8 cellular contexts compared by ENCODE assay signal in the genomic region with DNA sequence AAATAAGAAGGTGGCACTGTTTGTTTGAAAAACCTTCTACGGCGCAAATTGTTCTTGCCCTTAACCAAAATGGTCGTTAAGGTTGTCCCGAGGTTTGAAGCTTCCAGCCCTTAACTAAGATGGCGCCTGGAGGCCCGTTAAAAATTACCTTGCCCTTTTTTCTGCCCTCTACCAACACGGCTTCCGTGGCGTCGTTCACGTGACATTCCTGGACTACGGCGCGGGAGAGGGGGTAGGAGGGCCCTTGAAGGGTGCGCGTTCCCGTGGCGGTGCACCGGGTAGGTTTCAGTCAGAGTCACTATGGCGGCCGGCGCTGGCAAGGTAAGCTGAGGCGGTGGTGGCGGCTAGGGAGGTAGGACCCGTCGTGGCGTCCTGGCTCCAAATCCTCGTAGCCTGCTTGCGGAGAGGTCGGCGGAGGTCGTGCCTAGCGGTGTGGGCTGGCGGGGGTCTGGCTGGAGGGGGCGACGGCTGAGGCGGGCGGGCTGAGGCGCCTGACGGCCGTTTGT. TPM values are rescaled to one million over a fixed set of nuclear protein-coding genes. Genes with fewer than 3 reads are reported as not detected.
A peak's percentile ranks its signal among the peaks of the same experiment; 100 is the strongest.
DNase-seq lines count a peak whose midpoint lies in the region; ATAC-seq, FAIRE-seq and TF ChIP-seq lines count a peak whose summit lies in the region.

A gene with protein sequence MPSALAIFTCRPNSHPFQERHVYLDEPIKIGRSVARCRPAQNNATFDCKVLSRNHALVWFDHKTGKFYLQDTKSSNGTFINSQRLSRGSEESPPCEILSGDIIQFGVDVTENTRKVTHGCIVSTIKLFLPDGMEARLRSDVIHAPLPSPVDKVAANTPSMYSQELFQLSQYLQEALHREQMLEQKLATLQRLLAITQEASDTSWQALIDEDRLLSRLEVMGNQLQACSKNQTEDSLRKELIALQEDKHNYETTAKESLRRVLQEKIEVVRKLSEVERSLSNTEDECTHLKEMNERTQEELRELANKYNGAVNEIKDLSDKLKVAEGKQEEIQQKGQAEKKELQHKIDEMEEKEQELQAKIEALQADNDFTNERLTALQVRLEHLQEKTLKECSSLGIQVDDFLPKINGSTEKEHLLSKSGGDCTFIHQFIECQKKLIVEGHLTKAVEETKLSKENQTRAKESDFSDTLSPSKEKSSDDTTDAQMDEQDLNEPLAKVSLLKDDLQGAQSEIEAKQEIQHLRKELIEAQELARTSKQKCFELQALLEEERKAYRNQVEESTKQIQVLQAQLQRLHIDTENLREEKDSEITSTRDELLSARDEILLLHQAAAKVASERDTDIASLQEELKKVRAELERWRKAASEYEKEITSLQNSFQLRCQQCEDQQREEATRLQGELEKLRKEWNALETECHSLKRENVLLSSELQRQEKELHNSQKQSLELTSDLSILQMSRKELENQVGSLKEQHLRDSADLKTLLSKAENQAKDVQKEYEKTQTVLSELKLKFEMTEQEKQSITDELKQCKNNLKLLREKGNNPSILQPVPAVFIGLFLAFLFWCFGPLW (plus strand): TSS at position 288 of the 506 bp plus-strand sequence. CDS start 1,343 bp downstream, outside the sequence.

- ATAC-seq in GM18499 (IDR thresholded peaks at IDR 0.05; ENCODE audit: insufficient read depth, unreplicated experiment): peak; percentile 81
- peak; percentile 94 for ATAC-seq in HG02943 (IDR thresholded peaks at IDR 0.05; ENCODE audit: low read depth, unreplicated experiment)
- ATAC-seq in psoas muscle: peak; percentile 97 to 99 (median 98)

- DNase-seq in NCI-H187 treated with DMSO at 0.1 percent for 48 hours (lab: John Stamatoyannopoulos, UW): peak; percentile 80
- peak; percentile 43 to 98 (median 94) for DNase-seq in anterior cingulate cortex (lab: John Stamatoyannopoulos, UW)
- peak; percentile 98 for DNase-seq in right atrium auricular region (ENCODE audit: low spot score)
- DNase-seq in psoas muscle: peak; percentile 97 to 99
- peak; percentile 94 for DNase-seq in urothelium cell line (ENCODE audit: low spot score)

- WGBS in psoas muscle, 3 donors: 0% methylated on average over 37 to 41 of the region's 41 CpGs

- FAIRE-seq in urothelium cell line (lab: Jason Lieb, UNC): peak; percentile 52

- peaks cover 0 to 31% of the 10 kb centered on the region in 2 donors for H3K4me1 ChIP-seq in right atrium auricular region
- peaks cover 14% of the 10 kb centered on the region for H3K4me1 ChIP-seq in psoas muscle

- no peaks in the 10 kb centered on the region for H3K27me3 ChIP-seq in right atrium auricular region
- H3K27me3 ChIP-seq in psoas muscle (ENCODE audit: insufficient read depth in 3 of 3, low read length in 2 of 3): no peaks in the 10 kb centered on the region

- intact Hi-C loops in T-helper 2 cell treated with Interferon-gamma antibody and Interleukin-4, amounts not matched to agents 100 ng/mL and 5 ng/mL, for 36 hours (cut with micrococcal nuclease): loop anchor here (1.0 to 5.0 kb wide), 6 partner anchors 46 to 551 kb away; partner anchors contain the start of genes ARF4, HTD2, PDE12 and RPP14
- intact Hi-C loops in psoas muscle (cut with DNase I): loop anchor here (1.0 to 5.0 kb wide), 2 partner anchors 59 to 63 kb away; partner anchors contain the start of gene DENND6A (in 1 of the 2)

- TF ChIP-seq CTCF in right atrium auricular region (IDR thresholded peaks at IDR 0.05): no peak
- TF ChIP-seq CTCF in psoas muscle (IDR thresholded peaks at IDR 0.05): no peak

- no peaks in the 10 kb centered on the region for H3K36me3 ChIP-seq in right atrium auricular region
- peaks cover 0 to 13% of the 10 kb centered on the region in 2 donors for H3K36me3 ChIP-seq in psoas muscle (ENCODE audit: insufficient read depth in 1 of 2, low read depth in 1 of 2)

- H3K4me3 ChIP-seq in right atrium auricular region: peak within 1 kb of the TSS; percentile 77 to 79
- peak within 1 kb of the TSS; percentile 98 for H3K4me3 ChIP-seq in psoas muscle

- H3K27ac ChIP-seq in right atrium auricular region (peak within 1 kb of the TSS; percentile 77 to 87), psoas muscle (peak within 1 kb of the TSS; percentile 95)

- H3K9me3 ChIP-seq in right atrium auricular region (no peaks in the 10 kb centered on the region), psoas muscle (no peaks in the 10 kb centered on the region)

RNA-seq across cellular contexts. Expression of the gene that starts here (rescaled TPM):
- 51.1 and 53.4 TPM in 2 replicates for total RNA-seq in T-helper 2 cell treated with Interferon-gamma antibody and Interleukin-4, amounts not matched to agents 100 ng/mL and 5 ng/mL, for 36 hours
- 100 to 1,000 TPM; 220 to 256 TPM for total RNA-seq in right atrium auricular region
- total RNA-seq in psoas muscle: 100 to 1,000 TPM; 106 to 180 (median 124) TPM
- polyA plus RNA-seq in psoas muscle: 10 to 100 TPM; 31.2 to 82.4 (median 40.6) TPM

Comparison
In these comparisons a context has a peak if more than half of its experiments do, and no peak if none do; other contexts are left out.
1. Peak in every context shown above with its lines: DNase-seq, ATAC-seq, H3K4me3 ChIP-seq and H3K27ac ChIP-seq.